1 cellular context compared by ENCODE assay signal in the genomic region with DNA sequence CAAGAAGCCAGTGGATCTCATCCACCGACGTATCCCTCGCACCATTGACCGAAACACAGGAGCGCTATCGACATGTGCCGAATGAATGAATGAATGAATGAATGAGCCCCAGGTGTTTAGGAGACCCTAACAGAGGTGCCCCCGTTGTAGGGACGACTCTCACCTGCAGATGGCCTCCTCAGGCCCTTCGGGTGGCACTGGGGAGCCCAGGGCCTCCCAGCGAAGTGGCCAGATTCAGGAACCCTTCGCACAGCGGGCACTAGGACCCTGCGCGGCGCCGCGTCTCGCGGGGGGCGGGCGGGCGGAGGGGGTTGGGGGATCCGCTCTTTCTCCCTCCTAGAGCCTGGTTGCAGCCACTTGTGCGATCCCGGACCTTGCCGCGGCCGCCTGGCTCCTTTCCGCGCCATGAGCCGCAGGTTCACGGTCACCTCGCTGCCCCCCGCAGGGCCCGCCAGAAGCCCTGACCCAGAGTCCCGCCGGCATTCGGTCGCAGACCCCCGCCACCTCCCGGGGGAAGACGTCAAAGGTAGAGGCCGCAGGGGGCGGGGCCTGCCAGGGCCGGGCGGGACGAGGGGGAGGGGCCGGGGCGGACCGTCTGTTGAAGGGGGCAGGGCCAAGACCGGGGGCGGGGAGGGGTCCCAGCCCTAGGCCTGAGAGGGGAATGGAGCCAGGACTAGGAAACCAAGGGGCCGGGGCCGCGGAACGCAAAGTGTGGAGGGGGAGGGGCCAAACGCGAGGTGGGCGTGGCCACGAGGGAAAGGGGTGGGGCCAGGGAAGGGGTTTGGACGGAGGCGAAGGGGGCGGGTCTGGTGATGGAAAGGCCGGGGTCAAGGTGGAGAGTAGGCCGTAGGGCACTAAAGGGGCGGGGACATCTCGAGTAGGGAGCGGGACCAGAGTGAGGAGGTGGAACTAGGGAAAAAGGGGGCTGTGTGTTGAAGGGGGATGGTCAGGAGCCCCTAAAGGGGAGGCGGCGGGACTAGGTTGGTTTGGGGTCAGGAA.
TF ChIP-seq lines count a peak whose summit lies in the region.

No MANE protein-coding gene starts in this region.

TF ChIP-seq in HepG2, 621 proteins besides CTCF, POLR2A, EP300 and RAD21 (continued from another document and continues in another):
- TF ChIP-seq, protein P1, sequence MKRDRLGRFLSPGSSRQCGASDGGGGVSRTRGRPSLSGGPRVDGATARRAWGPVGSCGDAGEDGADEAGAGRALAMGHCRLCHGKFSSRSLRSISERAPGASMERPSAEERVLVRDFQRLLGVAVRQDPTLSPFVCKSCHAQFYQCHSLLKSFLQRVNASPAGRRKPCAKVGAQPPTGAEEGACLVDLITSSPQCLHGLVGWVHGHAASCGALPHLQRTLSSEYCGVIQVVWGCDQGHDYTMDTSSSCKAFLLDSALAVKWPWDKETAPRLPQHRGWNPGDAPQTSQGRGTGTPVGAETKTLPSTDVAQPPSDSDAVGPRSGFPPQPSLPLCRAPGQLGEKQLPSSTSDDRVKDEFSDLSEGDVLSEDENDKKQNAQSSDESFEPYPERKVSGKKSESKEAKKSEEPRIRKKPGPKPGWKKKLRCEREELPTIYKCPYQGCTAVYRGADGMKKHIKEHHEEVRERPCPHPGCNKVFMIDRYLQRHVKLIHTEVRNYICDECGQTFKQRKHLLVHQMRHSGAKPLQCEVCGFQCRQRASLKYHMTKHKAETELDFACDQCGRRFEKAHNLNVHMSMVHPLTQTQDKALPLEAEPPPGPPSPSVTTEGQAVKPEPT (CRISPR knock-in tag; IDR thresholded peaks at IDR 0.05; ENCODE audit: low read depth), result peak; percentile 63
- TF ChIP-seq, protein P2, sequence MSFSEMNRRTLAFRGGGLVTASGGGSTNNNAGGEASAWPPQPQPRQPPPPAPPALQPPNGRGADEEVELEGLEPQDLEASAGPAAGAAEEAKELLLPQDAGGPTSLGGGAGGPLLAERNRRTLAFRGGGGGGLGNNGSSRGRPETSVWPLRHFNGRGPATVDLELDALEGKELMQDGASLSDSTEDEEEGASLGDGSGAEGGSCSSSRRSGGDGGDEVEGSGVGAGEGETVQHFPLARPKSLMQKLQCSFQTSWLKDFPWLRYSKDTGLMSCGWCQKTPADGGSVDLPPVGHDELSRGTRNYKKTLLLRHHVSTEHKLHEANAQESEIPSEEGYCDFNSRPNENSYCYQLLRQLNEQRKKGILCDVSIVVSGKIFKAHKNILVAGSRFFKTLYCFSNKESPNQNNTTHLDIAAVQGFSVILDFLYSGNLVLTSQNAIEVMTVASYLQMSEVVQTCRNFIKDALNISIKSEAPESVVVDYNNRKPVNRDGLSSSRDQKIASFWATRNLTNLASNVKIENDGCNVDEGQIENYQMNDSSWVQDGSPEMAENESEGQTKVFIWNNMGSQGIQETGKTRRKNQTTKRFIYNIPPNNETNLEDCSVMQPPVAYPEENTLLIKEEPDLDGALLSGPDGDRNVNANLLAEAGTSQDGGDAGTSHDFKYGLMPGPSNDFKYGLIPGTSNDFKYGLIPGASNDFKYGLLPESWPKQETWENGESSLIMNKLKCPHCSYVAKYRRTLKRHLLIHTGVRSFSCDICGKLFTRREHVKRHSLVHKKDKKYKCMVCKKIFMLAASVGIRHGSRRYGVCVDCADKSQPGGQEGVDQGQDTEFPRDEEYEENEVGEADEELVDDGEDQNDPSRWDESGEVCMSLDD (CRISPR knock-in tag; IDR thresholded peaks at IDR 0.05; ENCODE audit: borderline replicate concordance), result no peak
- TF ChIP-seq DR1 (CRISPR knock-in tag; IDR thresholded peaks at IDR 0.05) (no peak), NONO (IDR thresholded peaks at IDR 0.05) (no peak), NONO (CRISPR knock-in tag; conservative IDR thresholded peaks at IDR 0.05) (peak; percentile 51; the same call in 1 of the 2 replicates), ZMYM4 (CRISPR knock-in tag; IDR thresholded peaks at IDR 0.05) (peak; percentile 66; the same call in 1 of the 2 replicates), RXRA (CRISPR knock-in tag; IDR thresholded peaks at IDR 0.05) (peak; percentile 42; the same call in 1 of the 2 replicates), JARID2 (CRISPR knock-in tag; IDR thresholded peaks at IDR 0.05; ENCODE audit: insufficient replicate concordance) (no peak), SUZ12 (IDR thresholded peaks at IDR 0.05; ENCODE audit: low read depth, low read length) (no peak), SP140L (CRISPR knock-in tag; IDR thresholded peaks at IDR 0.05; ENCODE audit: borderline replicate concordance) (no peak), ZNF350 (CRISPR knock-in tag; IDR thresholded peaks at IDR 0.05; ENCODE audit: borderline replicate concordance, low read depth) (no peak), ARHGAP35 (CRISPR knock-in tag; IDR thresholded peaks at IDR 0.05; ENCODE audit: borderline replicate concordance) (no peak), GATAD2A (CRISPR knock-in tag; IDR thresholded peaks at IDR 0.05) (0 out of 2 replicates have a peak, but pooled peaks have one; percentile 8), XRCC5 (optimal IDR thresholded peaks at IDR 0.05; ENCODE audit: low read length) (peak; percentile 82), ATAD3A (CRISPR knock-in tag; IDR thresholded peaks at IDR 0.05) (0 out of 2 replicates have a peak, but pooled peaks have one; percentile 5), ATF1 (CRISPR knock-in tag; IDR thresholded peaks at IDR 0.05) (0 out of 2 replicates have a peak, but pooled peaks have one; percentile 46), ZNF557 (CRISPR knock-in tag; IDR thresholded peaks at IDR 0.05) (no peak), ZNF101 (CRISPR knock-in tag; IDR thresholded peaks at IDR 0.05; ENCODE audit: borderline replicate concordance, low read depth) (0 out of 2 replicates have a peak, but pooled peaks have one; percentile 65), HNRNPUL1 (IDR thresholded peaks at IDR 0.05; ENCODE audit: low read depth, low read length) (no peak), ZNF768 (CRISPR knock-in tag; IDR thresholded peaks at IDR 0.05) (peak; percentile 12; the same call in 1 of the 2 replicates), ZNF816 (CRISPR knock-in tag; IDR thresholded peaks at IDR 0.05; ENCODE audit: borderline replicate concordance) (peak; percentile 23; the same call in 1 of the 2 replicates), ZNF10 (CRISPR knock-in tag; IDR thresholded peaks at IDR 0.05; ENCODE audit: borderline replicate concordance, low read depth) (no peak), ZNF572 (CRISPR knock-in tag; IDR thresholded peaks at IDR 0.05) (0 out of 2 replicates have a peak, but pooled peaks have one; percentile 75), HOXA9 (CRISPR knock-in tag; IDR thresholded peaks at IDR 0.05; ENCODE audit: borderline replicate concordance) (no peak), ARID2 (CRISPR knock-in tag; IDR thresholded peaks at IDR 0.05; ENCODE audit: borderline replicate concordance) (no peak), SALL2 (CRISPR knock-in tag; IDR thresholded peaks at IDR 0.05) (0 out of 2 replicates have a peak, but pooled peaks have one; percentile 30), ZNF761 (CRISPR knock-in tag; conservative IDR thresholded peaks at IDR 0.05) (0 out of 2 replicates have a peak, but pooled peaks have one; percentile 64), SAP130 (CRISPR knock-in tag; IDR thresholded peaks at IDR 0.05; ENCODE audit: low read depth) (peak; percentile 47), MEIS2 (CRISPR knock-in tag; IDR thresholded peaks at IDR 0.05) (no peak; the same call in 1 of the 2 replicates), MTA1 (CRISPR knock-in tag; IDR thresholded peaks at IDR 0.05; ENCODE audit: borderline replicate concordance) (peak; percentile 37; the same call in 1 of the 2 replicates), HDAC1 (CRISPR knock-in tag; IDR thresholded peaks at IDR 0.05) (peak; percentile 65), CEBPG (CRISPR knock-in tag; IDR thresholded peaks at IDR 0.05) (no peak; the same call in 1 of the 2 replicates), WIZ (CRISPR knock-in tag; IDR thresholded peaks at IDR 0.05) (0 out of 2 replicates have a peak, but pooled peaks have one; percentile 67), RFX5 (IDR thresholded peaks at IDR 0.05; ENCODE audit: low read depth, low read length) (no peak), ZNF619 (CRISPR knock-in tag; IDR thresholded peaks at IDR 0.05) (no peak), JDP2 (CRISPR knock-in tag; IDR thresholded peaks at IDR 0.05; ENCODE audit: borderline replicate concordance) (no peak)
- TF ChIP-seq, protein P3, sequence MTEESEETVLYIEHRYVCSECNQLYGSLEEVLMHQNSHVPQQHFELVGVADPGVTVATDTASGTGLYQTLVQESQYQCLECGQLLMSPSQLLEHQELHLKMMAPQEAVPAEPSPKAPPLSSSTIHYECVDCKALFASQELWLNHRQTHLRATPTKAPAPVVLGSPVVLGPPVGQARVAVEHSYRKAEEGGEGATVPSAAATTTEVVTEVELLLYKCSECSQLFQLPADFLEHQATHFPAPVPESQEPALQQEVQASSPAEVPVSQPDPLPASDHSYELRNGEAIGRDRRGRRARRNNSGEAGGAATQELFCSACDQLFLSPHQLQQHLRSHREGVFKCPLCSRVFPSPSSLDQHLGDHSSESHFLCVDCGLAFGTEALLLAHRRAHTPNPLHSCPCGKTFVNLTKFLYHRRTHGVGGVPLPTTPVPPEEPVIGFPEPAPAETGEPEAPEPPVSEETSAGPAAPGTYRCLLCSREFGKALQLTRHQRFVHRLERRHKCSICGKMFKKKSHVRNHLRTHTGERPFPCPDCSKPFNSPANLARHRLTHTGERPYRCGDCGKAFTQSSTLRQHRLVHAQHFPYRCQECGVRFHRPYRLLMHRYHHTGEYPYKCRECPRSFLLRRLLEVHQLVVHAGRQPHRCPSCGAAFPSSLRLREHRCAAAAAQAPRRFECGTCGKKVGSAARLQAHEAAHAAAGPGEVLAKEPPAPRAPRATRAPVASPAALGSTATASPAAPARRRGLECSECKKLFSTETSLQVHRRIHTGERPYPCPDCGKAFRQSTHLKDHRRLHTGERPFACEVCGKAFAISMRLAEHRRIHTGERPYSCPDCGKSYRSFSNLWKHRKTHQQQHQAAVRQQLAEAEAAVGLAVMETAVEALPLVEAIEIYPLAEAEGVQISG (CRISPR knock-in tag; IDR thresholded peaks at IDR 0.05), result no peak
- TF ChIP-seq, protein P4, sequence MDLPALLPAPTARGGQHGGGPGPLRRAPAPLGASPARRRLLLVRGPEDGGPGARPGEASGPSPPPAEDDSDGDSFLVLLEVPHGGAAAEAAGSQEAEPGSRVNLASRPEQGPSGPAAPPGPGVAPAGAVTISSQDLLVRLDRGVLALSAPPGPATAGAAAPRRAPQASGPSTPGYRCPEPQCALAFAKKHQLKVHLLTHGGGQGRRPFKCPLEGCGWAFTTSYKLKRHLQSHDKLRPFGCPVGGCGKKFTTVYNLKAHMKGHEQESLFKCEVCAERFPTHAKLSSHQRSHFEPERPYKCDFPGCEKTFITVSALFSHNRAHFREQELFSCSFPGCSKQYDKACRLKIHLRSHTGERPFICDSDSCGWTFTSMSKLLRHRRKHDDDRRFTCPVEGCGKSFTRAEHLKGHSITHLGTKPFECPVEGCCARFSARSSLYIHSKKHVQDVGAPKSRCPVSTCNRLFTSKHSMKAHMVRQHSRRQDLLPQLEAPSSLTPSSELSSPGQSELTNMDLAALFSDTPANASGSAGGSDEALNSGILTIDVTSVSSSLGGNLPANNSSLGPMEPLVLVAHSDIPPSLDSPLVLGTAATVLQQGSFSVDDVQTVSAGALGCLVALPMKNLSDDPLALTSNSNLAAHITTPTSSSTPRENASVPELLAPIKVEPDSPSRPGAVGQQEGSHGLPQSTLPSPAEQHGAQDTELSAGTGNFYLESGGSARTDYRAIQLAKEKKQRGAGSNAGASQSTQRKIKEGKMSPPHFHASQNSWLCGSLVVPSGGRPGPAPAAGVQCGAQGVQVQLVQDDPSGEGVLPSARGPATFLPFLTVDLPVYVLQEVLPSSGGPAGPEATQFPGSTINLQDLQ (CRISPR knock-in tag; IDR thresholded peaks at IDR 0.05), result no peak
- TF ChIP-seq, protein P5, sequence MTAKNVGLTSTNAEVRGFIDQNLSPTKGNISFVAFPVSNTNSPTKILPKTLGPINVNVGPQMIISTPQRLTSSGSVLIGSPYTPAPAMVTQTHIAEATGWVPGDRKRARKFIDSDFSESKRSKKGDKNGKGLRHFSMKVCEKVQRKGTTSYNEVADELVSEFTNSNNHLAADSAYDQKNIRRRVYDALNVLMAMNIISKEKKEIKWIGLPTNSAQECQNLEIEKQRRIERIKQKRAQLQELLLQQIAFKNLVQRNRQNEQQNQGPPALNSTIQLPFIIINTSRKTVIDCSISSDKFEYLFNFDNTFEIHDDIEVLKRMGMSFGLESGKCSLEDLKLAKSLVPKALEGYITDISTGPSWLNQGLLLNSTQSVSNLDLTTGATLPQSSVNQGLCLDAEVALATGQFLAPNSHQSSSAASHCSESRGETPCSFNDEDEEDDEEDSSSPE (CRISPR knock-in tag; IDR thresholded peaks at IDR 0.05), result peak; percentile 54
- TF ChIP-seq, protein P6, sequence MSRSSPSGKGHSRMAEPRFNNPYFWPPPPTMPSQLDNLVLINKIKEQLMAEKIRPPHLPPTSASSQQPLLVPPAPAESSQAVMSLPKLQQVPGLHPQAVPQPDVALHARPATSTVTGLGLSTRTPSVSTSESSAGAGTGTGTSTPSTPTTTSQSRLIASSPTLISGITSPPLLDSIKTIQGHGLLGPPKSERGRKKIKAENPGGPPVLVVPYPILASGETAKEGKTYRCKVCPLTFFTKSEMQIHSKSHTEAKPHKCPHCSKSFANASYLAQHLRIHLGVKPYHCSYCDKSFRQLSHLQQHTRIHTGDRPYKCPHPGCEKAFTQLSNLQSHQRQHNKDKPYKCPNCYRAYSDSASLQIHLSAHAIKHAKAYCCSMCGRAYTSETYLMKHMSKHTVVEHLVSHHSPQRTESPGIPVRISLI (CRISPR knock-in tag; IDR thresholded peaks at IDR 0.05; ENCODE audit: borderline replicate concordance), result no peak
- TF ChIP-seq, protein P7, sequence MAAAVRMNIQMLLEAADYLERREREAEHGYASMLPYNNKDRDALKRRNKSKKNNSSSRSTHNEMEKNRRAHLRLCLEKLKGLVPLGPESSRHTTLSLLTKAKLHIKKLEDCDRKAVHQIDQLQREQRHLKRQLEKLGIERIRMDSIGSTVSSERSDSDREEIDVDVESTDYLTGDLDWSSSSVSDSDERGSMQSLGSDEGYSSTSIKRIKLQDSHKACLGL (CRISPR knock-in tag; IDR thresholded peaks at IDR 0.05), result no peak
- TF ChIP-seq, protein P8, sequence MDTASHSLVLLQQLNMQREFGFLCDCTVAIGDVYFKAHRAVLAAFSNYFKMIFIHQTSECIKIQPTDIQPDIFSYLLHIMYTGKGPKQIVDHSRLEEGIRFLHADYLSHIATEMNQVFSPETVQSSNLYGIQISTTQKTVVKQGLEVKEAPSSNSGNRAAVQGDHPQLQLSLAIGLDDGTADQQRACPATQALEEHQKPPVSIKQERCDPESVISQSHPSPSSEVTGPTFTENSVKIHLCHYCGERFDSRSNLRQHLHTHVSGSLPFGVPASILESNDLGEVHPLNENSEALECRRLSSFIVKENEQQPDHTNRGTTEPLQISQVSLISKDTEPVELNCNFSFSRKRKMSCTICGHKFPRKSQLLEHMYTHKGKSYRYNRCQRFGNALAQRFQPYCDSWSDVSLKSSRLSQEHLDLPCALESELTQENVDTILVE (CRISPR knock-in tag; IDR thresholded peaks at IDR 0.05), result no peak
